In genomic region chr12:93098077-93098476, GRCh38 we compare ENCODE assay signal across 8 cellular contexts.
DNase-seq lines count a peak whose midpoint lies in the region; ATAC-seq and TF ChIP-seq lines count a peak whose summit lies in the region.

No MANE protein-coding gene starts in this region.

- peak; percentile 65 for TF ChIP-seq CTCF in CD8-positive, alpha-beta T cell (IDR thresholded peaks at IDR 0.05)
- TF ChIP-seq CTCF in GM23338 (conservative IDR thresholded peaks at IDR 0.05; ENCODE audit: low read depth in 2 of 2): peak; percentile 63 to 75
- peak; percentile 47 for TF ChIP-seq CTCF in psoas muscle (IDR thresholded peaks at IDR 0.05)

- ATAC-seq in CD8-positive, alpha-beta T cell: peak; percentile 83
- ATAC-seq in GM23338 (peak; percentile 57), psoas muscle (peak in 3 of 4 donors; percentile 40 to 42 (median 40))

- no peaks in the 10 kb centered on the region for H3K36me3 Mint-ChIP-seq in CD8-positive, alpha-beta T cell
- no peaks in the 10 kb centered on the region for H3K36me3 Mint-ChIP-seq in GM23338 (ENCODE audit: low read depth)

- H3K4me2 ChIP-seq in GM23338: no peak overlapping the region

- H3F3A ChIP-seq in GM23338 (replicated peaks; ENCODE audit: low read depth): no peaks in the 10 kb centered on the region

- H3K27ac Mint-ChIP-seq in CD8-positive, alpha-beta T cell: no peak overlapping the region
- no peak overlapping the region for H3K27ac Mint-ChIP-seq in GM23338

- POLR2A ChIA-PET in CD8-positive, alpha-beta T cell (lab: Charles Lee): interaction anchor here (0.6 kb wide), 1 partner anchor 693 kb away, joined by 3 read pairs; no protein-coding TSS in a partner anchor

- intact Hi-C loops in CD8-positive, alpha-beta T cell (cut with DNase I, micrococcal nuclease): loop anchor here (2.0 to 10.0 kb wide), 8 partner anchors 269 to 324 kb away; partner anchors contain the start of gene NUDT4 (in 2 of the 2)
- intact Hi-C loops in psoas muscle (cut with DNase I): no loop called here

- no peak overlapping the region for H3K4me3 Mint-ChIP-seq in CD8-positive, alpha-beta T cell
- H3K4me3 Mint-ChIP-seq in GM23338: no peak overlapping the region

- H3K79me2 ChIP-seq in GM23338 (replicated peaks; ENCODE audit: insufficient read depth): no peaks in the 10 kb centered on the region

- H3K27ac ChIP-seq in CD8-positive, alpha-beta T cell (ENCODE audit: low read depth, low read length): no peak overlapping the region
- no peak overlapping the region for H3K27ac ChIP-seq in GM23338 (ENCODE audit: low read depth)
- H3K27ac ChIP-seq in psoas muscle: no peak overlapping the region

- H3K4me3 ChIP-seq in CD8-positive, alpha-beta T cell (ENCODE audit: low read depth, low read length): no peak overlapping the region
- H3K4me3 ChIP-seq in GM23338 (no peak overlapping the region), psoas muscle (no peak overlapping the region)

- peak; percentile 41 to 72 (median 68) for DNase-seq in CD8-positive, alpha-beta T cell
- DNase-seq in GM23338 (ENCODE audit: low spot score) (peak; percentile 92), OCI-M1 (lab: John Stamatoyannopoulos, UW) (peak; percentile 94), foreskin melanocyte (peak; percentile 55), psoas muscle (peak; percentile 40 to 68), 8988T (no peak), NCI-H510A treated with DMSO at 0.1 percent for 48 hours (lab: John Stamatoyannopoulos, UW) (no peak)
- DNase-seq in activated T-cell treated with anti-CD3 and anti-CD28 coated beads, Interleukin-2, amount 50 U/mL, for 48 hours: peak; percentile 67 to 79

- H3K36me3 ChIP-seq in CD8-positive, alpha-beta T cell (ENCODE audit: insufficient read depth, low read length): no peaks in the 10 kb centered on the region
- H3K36me3 ChIP-seq in GM23338 (ENCODE audit: insufficient read depth) (no peaks in the 10 kb centered on the region), psoas muscle (ENCODE audit: insufficient read depth in 1 of 2, low read depth in 1 of 2) (no peaks in the 10 kb centered on the region)

- H3K27me3 Mint-ChIP-seq in CD8-positive, alpha-beta T cell (ENCODE audit: low read depth): no peaks in the 10 kb centered on the region
- H3K27me3 Mint-ChIP-seq in GM23338 (ENCODE audit: insufficient read depth, low read depth, poor library complexity): no peaks in the 10 kb centered on the region

- H2AFZ ChIP-seq in GM23338: peak overlapping the region; percentile 95

- H3K9me3 ChIP-seq in CD8-positive, alpha-beta T cell (ENCODE audit: low read length): no peaks in the 10 kb centered on the region
- no peaks in the 10 kb centered on the region for H3K9me3 ChIP-seq in psoas muscle

- no peaks in the 10 kb centered on the region for H4K20me1 ChIP-seq in GM23338 (replicated peaks; ENCODE audit: insufficient read depth)

- peaks cover 10% of the 10 kb centered on the region for H3K9me2 ChIP-seq in GM23338 (ENCODE audit: insufficient read depth)

- no peaks in the 10 kb centered on the region for H3K9me3 Mint-ChIP-seq in CD8-positive, alpha-beta T cell
- no peaks in the 10 kb centered on the region for H3K9me3 Mint-ChIP-seq in GM23338

- H3K27me3 ChIP-seq in CD8-positive, alpha-beta T cell (ENCODE audit: insufficient read depth, low read length): no peaks in the 10 kb centered on the region
- no peaks in the 10 kb centered on the region for H3K27me3 ChIP-seq in GM23338 (ENCODE audit: insufficient read depth)
- H3K27me3 ChIP-seq in psoas muscle (ENCODE audit: insufficient read depth in 3 of 3, low read length in 2 of 3): no peaks in the 10 kb centered on the region

- peaks cover 9% of the 10 kb centered on the region for H3K4me1 Mint-ChIP-seq in CD8-positive, alpha-beta T cell (ENCODE audit: low read depth)
- H3K4me1 Mint-ChIP-seq in GM23338: no peaks in the 10 kb centered on the region

- no peaks in the 10 kb centered on the region for H3K4me1 ChIP-seq in CD8-positive, alpha-beta T cell (ENCODE audit: insufficient read depth, low read length)
- H3K4me1 ChIP-seq in GM23338 (ENCODE audit: insufficient read depth): no peaks in the 10 kb centered on the region
- H3K4me1 ChIP-seq in psoas muscle: peaks cover 5% of the 10 kb centered on the region

- CTCF ChIA-PET in CD8-positive, alpha-beta T cell (lab: Charles Lee): interaction anchor here (0.6 to 6.5 kb wide), 21 partner anchors 8 to 1004 kb away, joined by 3 to 37 read pairs (median 3); no protein-coding TSS in a partner anchor

- WGBS in psoas muscle, 3 donors: 78 to 85% (median 84%) methylated on average over 2 of the region's 2 CpGs

TF ChIP-seq in GM23338, 12 proteins besides CTCF, POLR2A, EP300 and RAD21 (continues in another document):
- peak; percentile 48; the same call in 1 of the 2 replicates for TF ChIP-seq ZNF462 (CRISPR knock-in tag; IDR thresholded peaks at IDR 0.05)

Comparison
In these comparisons a context has a peak if more than half of its experiments do, and no peak if none do; other contexts are left out.
1. DNase-seq: peak in CD8-positive, alpha-beta T cell (7 of 7), GM23338 (single experiment), OCI-M1 (single experiment), activated T-cell treated with anti-CD3 and anti-CD28 coated beads, Interleukin-2, amount 50 U/mL, for 48 hours (2 of 2), foreskin melanocyte (single experiment) and psoas muscle (2 of 2); none in 8988T (single experiment) and NCI-H510A treated with DMSO at 0.1 percent for 48 hours (single experiment).
2. intact Hi-C loops: an anchor here in CD8-positive, alpha-beta T cell (2.0 to 10.0 kb wide); none called in psoas muscle.
3. Peak in every context shown above with its lines, with median percentiles within 50 percentile points of each other: ATAC-seq and CTCF ChIP-seq.